In genomic region chr9:33164921-33165262, GRCh38 we compare ENCODE assay signal across 8 cellular contexts. TPM values are rescaled to one million over a fixed set of nuclear protein-coding genes. Genes with fewer than 3 reads are reported as not detected.
DNase-seq lines count a peak whose midpoint lies in the region; ATAC-seq, FAIRE-seq and TF ChIP-seq lines count a peak whose summit lies in the region.
"Not testable (repeated sequence)": the region's sequence is repeated elsewhere in the genome, so short reads cannot be mapped to it uniquely, and the experiment has no call there.

No MANE protein-coding gene starts in this region.

- peaks cover 71% of the 10 kb centered on the region for H3K4me1 Mint-ChIP-seq in activated naive CD8-positive, alpha-beta T cell treated with anti-CD3 and anti-CD28 coated beads for 36 hours
- peaks cover 81 to 86% of the 10 kb centered on the region in 2 donors for H3K4me1 Mint-ChIP-seq in natural killer cell
- peaks cover 76% of the 10 kb centered on the region for H3K4me1 Mint-ChIP-seq in stimulated activated effector memory CD8-positive, alpha-beta T cell treated with anti-CD3 and anti-CD28 coated beads, Interleukin-12 subunit alpha, Interleukin-12 subunit beta, amount 100 ng/mL, for 72 hours

- not testable (repeated sequence) for TF ChIP-seq CTCF in 22Rv1 (IDR thresholded peaks at IDR 0.05); dorsolateral prefrontal cortex (IDR thresholded peaks at IDR 0.05 in 54 of 56, conservative IDR thresholded peaks at IDR 0.05 in 2 of 56; ENCODE audit: low read depth in 1 of 56, partially characterized antibody in 56 of 56); right atrium auricular region (IDR thresholded peaks at IDR 0.05); natural killer cell (IDR thresholded peaks at IDR 0.05)

- not testable (repeated sequence) for ATAC-seq in natural killer cell; stimulated activated effector memory CD8-positive, alpha-beta T cell treated with anti-CD3 and anti-CD28 coated beads, Interleukin-12 subunit alpha, Interleukin-12 subunit beta, amount 100 ng/mL, for 72 hours

- H3K4me3 Mint-ChIP-seq in activated naive CD8-positive, alpha-beta T cell treated with anti-CD3 and anti-CD28 coated beads for 36 hours = peak overlapping the region; percentile 95
- peak overlapping the region; percentile 94 for H3K4me3 Mint-ChIP-seq in natural killer cell
- H3K4me3 Mint-ChIP-seq in stimulated activated effector memory CD8-positive, alpha-beta T cell treated with anti-CD3 and anti-CD28 coated beads, Interleukin-12 subunit alpha, Interleukin-12 subunit beta, amount 100 ng/mL, for 72 hours = peak overlapping the region; percentile 97

- H3K9me3 ChIP-seq in SK-N-MC (ENCODE audit: low read depth, low read length); right atrium auricular region: not testable (repeated sequence)

- H3K27me3 Mint-ChIP-seq in activated naive CD8-positive, alpha-beta T cell treated with anti-CD3 and anti-CD28 coated beads for 36 hours; natural killer cell (ENCODE audit: low read depth in 2 of 2): not testable (repeated sequence)

- not testable (repeated sequence) for DNase-seq in GM12891 (ENCODE audit: insufficient read length, low spot score); SK-N-MC (ENCODE audit: low read depth, low spot score); activated naive CD8-positive, alpha-beta T cell treated with anti-CD3 and anti-CD28 coated beads for 36 hours; dorsolateral prefrontal cortex; natural killer cell; stimulated activated effector memory CD8-positive, alpha-beta T cell treated with anti-CD3 and anti-CD28 coated beads, Interleukin-12 subunit alpha, Interleukin-12 subunit beta, amount 100 ng/mL, for 72 hours (ENCODE audit: low spot score in 2 of 2)
- peak; percentile 56 for DNase-seq in right atrium auricular region (ENCODE audit: low spot score)

- peak overlapping the region; percentile 93 for H3K27ac Mint-ChIP-seq in activated naive CD8-positive, alpha-beta T cell treated with anti-CD3 and anti-CD28 coated beads for 36 hours
- H3K27ac Mint-ChIP-seq in natural killer cell = peak overlapping the region; percentile 99
- H3K27ac Mint-ChIP-seq in stimulated activated effector memory CD8-positive, alpha-beta T cell treated with anti-CD3 and anti-CD28 coated beads, Interleukin-12 subunit alpha, Interleukin-12 subunit beta, amount 100 ng/mL, for 72 hours = peak overlapping the region; percentile 97

- H3K4me1 ChIP-seq in right atrium auricular region = peaks cover 0 to 56% of the 10 kb centered on the region in 2 donors

- peaks cover 16% of the 10 kb centered on the region for H3K36me3 Mint-ChIP-seq in activated naive CD8-positive, alpha-beta T cell treated with anti-CD3 and anti-CD28 coated beads for 36 hours
- H3K36me3 Mint-ChIP-seq in natural killer cell = not testable (repeated sequence)
- peaks cover 29% of the 10 kb centered on the region for H3K36me3 Mint-ChIP-seq in stimulated activated effector memory CD8-positive, alpha-beta T cell treated with anti-CD3 and anti-CD28 coated beads, Interleukin-12 subunit alpha, Interleukin-12 subunit beta, amount 100 ng/mL, for 72 hours

- peak overlapping the region; percentile 94 for H3K27ac ChIP-seq in 22Rv1
- peak overlapping the region; percentile 73 for H3K27ac ChIP-seq in SK-N-MC
- peak overlapping the region in 49 of 59 donors; percentile 2 to 94 (median 84) for H3K27ac ChIP-seq in dorsolateral prefrontal cortex
- peak overlapping the region; percentile 99 for H3K27ac ChIP-seq in right atrium auricular region

- H3K36me3 ChIP-seq in SK-N-MC (ENCODE audit: insufficient read depth, low read length); right atrium auricular region: not testable (repeated sequence)

- intact Hi-C loops in dorsolateral prefrontal cortex (cut with DNase I) = loop anchor here (5.0 kb wide), 3 partner anchors 83 to 97 kb away; partner anchors contain the start of genes BAG1 (in 1 of the 2) and SMU1 (in 1 of the 2)
- intact Hi-C loops in natural killer cell (cut with micrococcal nuclease) = loop anchor here (1.0 to 10.0 kb wide), 3 partner anchors 35 to 138 kb away; partner anchors contain the start of gene DNAJA1

- peak; percentile 9 for FAIRE-seq in GM12891 (lab: Jason Lieb, UNC)

- H3K4me3 ChIP-seq in SK-N-MC (peak overlapping the region; percentile 90), dorsolateral prefrontal cortex (peak overlapping the region in 50 of 59 donors; percentile 2 to 92 (median 82)), right atrium auricular region (peak overlapping the region; percentile 79 to 92)

- H3K9ac ChIP-seq in SK-N-MC (ENCODE audit: insufficient read length) = peak overlapping the region; percentile 79

- not testable (repeated sequence) for TF ChIP-seq POLR2A in GM12891 (IDR thresholded peaks at IDR 0.05; ENCODE audit: low read depth, low read length)

- not testable (repeated sequence) for H3K27me3 ChIP-seq in dorsolateral prefrontal cortex, right atrium auricular region

- not testable (repeated sequence) for H3K9me3 Mint-ChIP-seq in activated naive CD8-positive, alpha-beta T cell treated with anti-CD3 and anti-CD28 coated beads for 36 hours; natural killer cell; stimulated activated effector memory CD8-positive, alpha-beta T cell treated with anti-CD3 and anti-CD28 coated beads, Interleukin-12 subunit alpha, Interleukin-12 subunit beta, amount 100 ng/mL, for 72 hours

RNA-seq across cellular contexts. Expression of gene B4GALT1, which starts 2.2 kb away (rescaled TPM):
- 35.2 TPM for polyA plus RNA-seq in GM12891 (2012; ENCODE audit: low read depth, missing spikeins)
- 10 to 100 TPM; 33.5 to 35.0 TPM for total RNA-seq in activated naive CD8-positive, alpha-beta T cell treated with anti-CD3 and anti-CD28 coated beads for 36 hours
- total RNA-seq in dorsolateral prefrontal cortex (10 to 100 TPM in 8 of 120 experiments, 1 to 10 TPM in 112; 2.8 to 13.3 (median 6.0) TPM), right atrium auricular region (10 to 100 TPM; 57.6 to 76.1 TPM), natural killer cell (100 to 1,000 TPM; 122 to 143 (median 128) TPM)
